Comparison of ENCODE assay signal across 2 cellular contexts in the genomic region with DNA sequence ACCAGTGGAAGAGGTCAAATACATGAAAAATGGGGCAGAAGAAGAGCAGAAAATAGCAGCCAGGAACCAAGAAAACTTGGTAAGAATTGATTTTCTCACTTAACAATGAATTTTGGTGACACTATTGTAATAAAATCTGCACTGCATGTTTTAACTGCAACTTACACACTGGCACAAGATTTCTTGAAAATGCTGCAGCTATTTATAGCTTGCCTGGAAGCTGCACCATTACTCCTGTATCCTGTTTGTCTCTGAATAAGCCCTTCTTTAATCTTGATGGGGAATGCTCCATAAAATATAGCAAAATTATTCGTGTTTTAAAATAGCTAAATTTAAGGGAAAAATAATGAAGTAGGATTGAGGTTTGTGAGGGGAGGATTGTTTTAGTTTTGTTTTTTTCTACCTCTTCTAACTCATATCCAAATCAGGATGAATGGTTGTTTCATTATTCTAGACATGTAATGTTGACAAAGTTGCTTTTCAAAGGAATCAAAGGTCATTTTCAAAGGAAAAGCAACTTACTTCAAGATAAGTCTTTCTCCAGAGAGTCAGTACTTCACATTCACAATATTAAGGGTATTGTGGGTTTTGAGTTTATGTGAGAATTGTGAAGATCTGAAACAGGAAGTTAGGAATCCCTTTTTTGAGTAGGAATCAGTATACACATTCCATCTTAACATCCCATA.
TF ChIP-seq lines count a peak whose summit lies in the region.

No MANE protein-coding gene starts in this region.

TF ChIP-seq in endothelial cell of umbilical vein, 7 proteins besides CTCF, POLR2A, EP300 and RAD21 (continued from another document):
- TF ChIP-seq GATA2 (IDR thresholded peaks at IDR 0.05; ENCODE audit: insufficient read depth, insufficient read length, low read depth, low read length): no peak
- TF ChIP-seq JUN (IDR thresholded peaks at IDR 0.05; ENCODE audit: borderline replicate concordance, insufficient read depth, insufficient read length, low read depth): no peak
- TF ChIP-seq POLR2AphosphoS5 (IDR thresholded peaks at IDR 0.05; ENCODE audit: insufficient read depth, low read depth, low read length): no peak
- TF ChIP-seq, protein P1, sequence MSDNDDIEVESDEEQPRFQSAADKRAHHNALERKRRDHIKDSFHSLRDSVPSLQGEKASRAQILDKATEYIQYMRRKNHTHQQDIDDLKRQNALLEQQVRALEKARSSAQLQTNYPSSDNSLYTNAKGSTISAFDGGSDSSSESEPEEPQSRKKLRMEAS (IDR thresholded peaks at IDR 0.05; ENCODE audit: insufficient read depth, insufficient read length): no peak

TF ChIP-seq in HEK293T, 16 proteins besides CTCF, POLR2A, EP300 and RAD21 (continued from another document):
- TF ChIP-seq ARNT (IDR thresholded peaks at IDR 0.05): no peak
- TF ChIP-seq SUZ12 (IDR thresholded peaks at IDR 0.05): no peak
- no peak for TF ChIP-seq HDGF (IDR thresholded peaks at IDR 0.05; ENCODE audit: borderline replicate concordance)
- TF ChIP-seq FOXA1 (IDR thresholded peaks at IDR 0.05): no peak
- no peak for TF ChIP-seq LEF1 (IDR thresholded peaks at IDR 0.05; ENCODE audit: borderline replicate concordance)
- no peak for TF ChIP-seq ZNF384 (IDR thresholded peaks at IDR 0.05)
- TF ChIP-seq NFRKB (IDR thresholded peaks at IDR 0.05): no peak
- TF ChIP-seq SP1 (IDR thresholded peaks at IDR 0.05): no peak
- TF ChIP-seq TARDBP (IDR thresholded peaks at IDR 0.05): no peak
- TF ChIP-seq, protein P2, sequence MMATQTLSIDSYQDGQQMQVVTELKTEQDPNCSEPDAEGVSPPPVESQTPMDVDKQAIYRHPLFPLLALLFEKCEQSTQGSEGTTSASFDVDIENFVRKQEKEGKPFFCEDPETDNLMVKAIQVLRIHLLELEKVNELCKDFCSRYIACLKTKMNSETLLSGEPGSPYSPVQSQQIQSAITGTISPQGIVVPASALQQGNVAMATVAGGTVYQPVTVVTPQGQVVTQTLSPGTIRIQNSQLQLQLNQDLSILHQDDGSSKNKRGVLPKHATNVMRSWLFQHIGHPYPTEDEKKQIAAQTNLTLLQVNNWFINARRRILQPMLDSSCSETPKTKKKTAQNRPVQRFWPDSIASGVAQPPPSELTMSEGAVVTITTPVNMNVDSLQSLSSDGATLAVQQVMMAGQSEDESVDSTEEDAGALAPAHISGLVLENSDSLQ (IDR thresholded peaks at IDR 0.05): no peak
